In genomic region chr15:57865294-57865693, GRCh38 we compare ENCODE assay signal across 10 cellular contexts.
A peak's percentile ranks its signal among the peaks of the same experiment; 100 is the strongest.
DNase-seq lines count a peak whose midpoint lies in the region; ATAC-seq, FAIRE-seq and TF ChIP-seq lines count a peak whose summit lies in the region.
"Had no signal": no experiment of that assay in that cellular context is flagged by ENCODE, and none has a peak within 500 bp of the region (broad histone marks: within the 10 kb centered on the region; RNA-seq: fewer than 3 reads in every experiment).

No MANE protein-coding gene starts in this region.

- H3K9me2 ChIP-seq in GM23248 (ENCODE audit: insufficient read depth), result no peaks in the 10 kb centered on the region

- TF ChIP-seq CTCF in AG09309 (IDR thresholded peaks at IDR 0.05; ENCODE audit: control insufficient read depth, insufficient read depth, low read depth, low read length, missing control alignments) (peak; percentile 61), kidney (IDR thresholded peaks at IDR 0.05; ENCODE audit: borderline replicate concordance, extremely low read depth, insufficient read depth) (peak; percentile 6)

- H3K27ac ChIP-seq in GM23248, result no peak overlapping the region
- H3K27ac ChIP-seq in kidney (ENCODE audit: low read depth in 2 of 2, low read length in 2 of 2), result no peak overlapping the region

- H3K4me1 ChIP-seq in GM23248 (ENCODE audit: insufficient read depth) (peaks cover 9% of the 10 kb centered on the region), adipocyte (ENCODE audit: control insufficient read depth, insufficient read depth, low read length) (no peaks in the 10 kb centered on the region), kidney (ENCODE audit: control insufficient read depth in 1 of 2, insufficient read depth in 1 of 2, low read depth in 1 of 2, low read length in 2 of 2) (no peaks in the 10 kb centered on the region)

- DNase-seq in AG09309 (ENCODE audit: low read depth), result no peak
- DNase-seq in GM23248, result peak; percentile 43
- peak; percentile 28 for DNase-seq in adipocyte (ENCODE audit: low read depth)
- DNase-seq in kidney, result no peak
- DNase-seq in NCI-H187 (lab: John Stamatoyannopoulos, UW), result no peak
- DNase-seq in ecto neural progenitor cell (ENCODE audit: low spot score), result no peak
- no peak for DNase-seq in activated effector memory CD4-positive, alpha-beta T cell treated with Interleukin-2 at 50 U/mL for 16 hours
- DNase-seq: activated CD4-positive, alpha-beta memory T cell treated with anti-CD3 and anti-CD28 coated beads for 36 hours; COR-L47 had no signal

- H3K4me3 ChIP-seq in AG09309 (ENCODE audit: control insufficient read depth, low read depth, low read length) (no peak overlapping the region), GM23248 (no peak overlapping the region), adipocyte (ENCODE audit: low read length) (no peak overlapping the region), kidney (ENCODE audit: low read length in 2 of 2) (no peak overlapping the region)

- no peak overlapping the region for H3K4me2 ChIP-seq in GM23248 (ENCODE audit: unreplicated experiment)

- no peak overlapping the region for H2AFZ ChIP-seq in GM23248

- intact Hi-C loops in kidney (cut with DNase I), result loop anchor here (10.0 kb wide), 1 partner anchor 200 kb away; the partner anchor contains the start of gene ALDH1A2

- ATAC-seq in HG03025 (IDR thresholded peaks at IDR 0.05; ENCODE audit: low FRiP score, unreplicated experiment), result no peak

- no peaks in the 10 kb centered on the region for H3K79me2 ChIP-seq in GM23248 (ENCODE audit: insufficient read depth)

- FAIRE-seq in kidney (lab: Jason Lieb, UNC), result no peak

- H3K9me3 ChIP-seq in GM23248 (ENCODE audit: low read depth) (no peaks in the 10 kb centered on the region), adipocyte (ENCODE audit: control insufficient read depth, low read length) (no peaks in the 10 kb centered on the region), kidney (ENCODE audit: control insufficient read depth in 1 of 2, low read length in 2 of 2) (no peaks in the 10 kb centered on the region)

- WGBS in GM23248 (ENCODE audit: low coverage in 1 of 2, low lambda C conversion rate in 2 of 2, missing lambda C conversion rate in 2 of 2), 2 experiments, result 64 to 68% methylated on average over 3 of the region's 3 CpGs

- in situ Hi-C loops in GM23248 (cut with MboI), result loop anchor here (10.0 to 25.0 kb wide), 2 partner anchors 210 to 228 kb away; no protein-coding TSS in a partner anchor

- no peaks in the 10 kb centered on the region for H3K36me3 ChIP-seq in GM23248 (ENCODE audit: low read depth)
- no peaks in the 10 kb centered on the region for H3K36me3 ChIP-seq in adipocyte (ENCODE audit: control insufficient read depth, insufficient read depth, low read length, severe bottlenecking)
- H3K36me3 ChIP-seq in kidney (ENCODE audit: control insufficient read depth in 1 of 2, insufficient read depth in 2 of 2, low read length in 2 of 2), result no peaks in the 10 kb centered on the region

- H3K9ac ChIP-seq in GM23248 (no peak overlapping the region), adipocyte (ENCODE audit: low read length) (no peak overlapping the region), kidney (ENCODE audit: low read length in 2 of 2) (no peak overlapping the region)

- H3K27me3 ChIP-seq in GM23248 (replicated peaks; ENCODE audit: insufficient read depth) (no peaks in the 10 kb centered on the region), adipocyte (replicated peaks; ENCODE audit: control insufficient read depth, insufficient read depth, low read length) (peaks cover 6% of the 10 kb centered on the region)

- H3F3A ChIP-seq in GM23248 (ENCODE audit: insufficient read depth), result peaks cover 5% of the 10 kb centered on the region; the same call in 1 of the 2 replicates

- H4K20me1 ChIP-seq in GM23248 (ENCODE audit: insufficient read depth), result no peaks in the 10 kb centered on the region

Comparison
In these comparisons a context has a peak if more than half of its experiments do, and no peak if none do; other contexts are left out.
1. DNase-seq: peak in GM23248 (single experiment) and adipocyte (single experiment); none in AG09309 (single experiment), kidney (single experiment), NCI-H187 (0 of 2), ecto neural progenitor cell (single experiment) and activated effector memory CD4-positive, alpha-beta T cell treated with Interleukin-2 at 50 U/mL for 16 hours (single experiment).